Comparison of ENCODE assay signal across 8 cellular contexts in the genomic region with DNA sequence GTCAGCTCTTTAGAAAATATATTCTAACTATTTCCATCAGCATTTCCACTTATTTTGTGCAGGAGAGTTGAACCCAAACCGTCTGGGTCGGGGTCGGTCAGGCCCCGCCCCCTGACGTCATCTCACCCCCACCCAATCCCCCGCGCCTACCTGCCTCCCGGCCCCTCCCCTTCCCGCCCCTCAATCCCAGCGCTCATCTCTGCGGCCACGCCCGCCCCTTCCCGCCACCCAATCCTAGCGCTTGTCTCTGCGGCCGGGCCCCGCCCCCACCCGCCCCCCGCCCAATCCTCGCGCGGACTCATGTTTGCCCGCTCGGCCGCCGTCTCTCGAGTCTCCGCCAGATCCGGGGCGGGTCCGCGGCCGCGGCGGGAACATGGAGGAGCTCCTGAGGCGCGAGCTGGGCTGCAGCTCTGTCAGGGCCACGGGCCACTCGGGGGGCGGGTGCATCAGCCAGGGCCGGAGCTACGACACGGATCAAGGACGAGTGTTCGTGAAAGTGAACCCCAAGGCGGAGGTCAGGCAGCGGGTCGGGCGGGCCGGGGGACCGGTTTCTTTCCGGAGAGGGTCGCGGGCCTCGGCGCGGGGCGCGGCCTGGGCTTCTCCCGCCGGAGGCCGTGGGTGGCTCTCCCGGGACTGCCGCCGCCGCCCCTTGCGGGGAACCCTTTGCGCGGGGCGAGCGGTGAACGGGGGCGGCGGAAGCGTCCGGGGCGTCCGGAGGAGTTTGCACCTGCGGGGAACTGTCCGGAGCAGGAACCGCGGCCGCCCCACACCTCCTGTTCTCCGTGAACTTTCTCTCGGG. TPM values are rescaled to one million over a fixed set of nuclear protein-coding genes. Genes with fewer than 3 reads are reported as not detected.
DNase-seq lines count a peak whose midpoint lies in the region; ATAC-seq and TF ChIP-seq lines count a peak whose summit lies in the region.

A gene with protein sequence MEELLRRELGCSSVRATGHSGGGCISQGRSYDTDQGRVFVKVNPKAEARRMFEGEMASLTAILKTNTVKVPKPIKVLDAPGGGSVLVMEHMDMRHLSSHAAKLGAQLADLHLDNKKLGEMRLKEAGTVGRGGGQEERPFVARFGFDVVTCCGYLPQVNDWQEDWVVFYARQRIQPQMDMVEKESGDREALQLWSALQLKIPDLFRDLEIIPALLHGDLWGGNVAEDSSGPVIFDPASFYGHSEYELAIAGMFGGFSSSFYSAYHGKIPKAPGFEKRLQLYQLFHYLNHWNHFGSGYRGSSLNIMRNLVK (plus strand): TSS at position 324 of the 799 bp plus-strand sequence. CDS start 50 bp downstream, at position 374.

- peak; percentile 69 for DNase-seq in DMS114 treated with DMSO at 0.1 percent for 48 hours (lab: John Stamatoyannopoulos, UW; ENCODE audit: unreplicated experiment)
- peak; percentile 86 for DNase-seq in activated T-helper 2 cell treated with anti-CD3 and anti-CD28 coated beads, Interferon-gamma antibody, Interleukin-2, Interleukin-4, amounts not matched to agents 10 μg/mL and 5 μg/mL and 100 μg/mL, durations not matched to agents 14 hours and 24 hours and 36 hours (ENCODE audit: low spot score)
- peak; percentile 87 for DNase-seq in fibroblast of mammary gland (ENCODE audit: low read depth)
- peak; percentile 86 for DNase-seq in natural killer cell
- DNase-seq in stimulated activated naive B cell treated with anti-CD40 and anti-IgM and Interleukin-4, amounts not matched to agents 10 μg/mL and 1 μg/mL and 100 μg/mL, for 72 hours, result peak; percentile 80

- no peaks in the 10 kb centered on the region for H3K9me3 Mint-ChIP-seq in activated T-helper 2 cell treated with anti-CD3 and anti-CD28 coated beads, Interferon-gamma antibody, Interleukin-2, Interleukin-4, amounts not matched to agents 10 μg/mL and 5 μg/mL and 100 μg/mL, durations not matched to agents 14 hours and 24 hours and 36 hours
- no peaks in the 10 kb centered on the region for H3K9me3 Mint-ChIP-seq in natural killer cell
- H3K9me3 Mint-ChIP-seq in stimulated activated naive B cell treated with anti-CD40 and anti-IgM and Interleukin-4, amounts not matched to agents 10 μg/mL and 1 μg/mL and 100 μg/mL, for 72 hours, result no peaks in the 10 kb centered on the region

- H3K4me2 ChIP-seq in Loucy (ENCODE audit: low read depth, low read length, poor library complexity, severe bottlenecking), result peak within 1 kb of the TSS; percentile 96

- peaks cover 13% of the 10 kb centered on the region for H4K20me1 ChIP-seq in Loucy (ENCODE audit: insufficient read depth, low read length, poor library complexity, severe bottlenecking)

- H3K4me1 ChIP-seq in Loucy (ENCODE audit: insufficient read depth, low read length, poor library complexity, severe bottlenecking), result peaks cover 16% of the 10 kb centered on the region

- H3K4me3 Mint-ChIP-seq in activated T-helper 2 cell treated with anti-CD3 and anti-CD28 coated beads, Interferon-gamma antibody, Interleukin-2, Interleukin-4, amounts not matched to agents 10 μg/mL and 5 μg/mL and 100 μg/mL, durations not matched to agents 14 hours and 24 hours and 36 hours (ENCODE audit: low read depth), result peak within 1 kb of the TSS; percentile 93
- H3K4me3 Mint-ChIP-seq in natural killer cell, result peak within 1 kb of the TSS; percentile 95
- H3K4me3 Mint-ChIP-seq in stimulated activated naive B cell treated with anti-CD40 and anti-IgM and Interleukin-4, amounts not matched to agents 10 μg/mL and 1 μg/mL and 100 μg/mL, for 72 hours, result peak within 1 kb of the TSS; percentile 93 to 94

- peak; percentile 71 for TF ChIP-seq POLR2A in Raji (IDR thresholded peaks at IDR 0.05; ENCODE audit: insufficient read depth, low read depth, low read length)

- peaks cover 24% of the 10 kb centered on the region for H3K79me2 ChIP-seq in Loucy (ENCODE audit: insufficient read depth, low read length)

- peak within 1 kb of the TSS; percentile 97 for H2AFZ ChIP-seq in Loucy (ENCODE audit: low read length)

- intact Hi-C loops in activated T-helper 2 cell treated with anti-CD3 and anti-CD28 coated beads, Interferon-gamma antibody, Interleukin-2, Interleukin-4, amounts not matched to agents 10 μg/mL and 5 μg/mL and 100 μg/mL, durations not matched to agents 14 hours and 24 hours and 36 hours (cut with micrococcal nuclease), result loop anchor here (1.0 to 2.0 kb wide), 3 partner anchors 18 to 68 kb away; a partner anchor contains a TSS
- intact Hi-C loops in natural killer cell (cut with micrococcal nuclease), result no loop called here

- peak; percentile 60 for ATAC-seq in GM21825 (IDR thresholded peaks at IDR 0.05; ENCODE audit: unreplicated experiment)
- peak; percentile 91 to 92 (median 91) for ATAC-seq in natural killer cell
- peak; percentile 91 for ATAC-seq in stimulated activated naive B cell treated with anti-CD40 and anti-IgM and Interleukin-4, amounts not matched to agents 10 μg/mL and 1 μg/mL and 100 μg/mL, for 72 hours (replicated peaks)

- H3K9ac ChIP-seq in Loucy (ENCODE audit: low read depth, low read length, poor library complexity, severe bottlenecking), result peak within 1 kb of the TSS; percentile 98

- H3K4me1 Mint-ChIP-seq in activated T-helper 2 cell treated with anti-CD3 and anti-CD28 coated beads, Interferon-gamma antibody, Interleukin-2, Interleukin-4, amounts not matched to agents 10 μg/mL and 5 μg/mL and 100 μg/mL, durations not matched to agents 14 hours and 24 hours and 36 hours (ENCODE audit: low read depth), result peaks cover 10% of the 10 kb centered on the region
- peaks cover 14 to 31% of the 10 kb centered on the region in 2 donors for H3K4me1 Mint-ChIP-seq in natural killer cell
- peaks cover 11 to 28% of the 10 kb centered on the region in 2 donors for H3K4me1 Mint-ChIP-seq in stimulated activated naive B cell treated with anti-CD40 and anti-IgM and Interleukin-4, amounts not matched to agents 10 μg/mL and 1 μg/mL and 100 μg/mL, for 72 hours

- no peaks in the 10 kb centered on the region for H3K9me3 ChIP-seq in Loucy (ENCODE audit: insufficient read depth, low read depth, low read length)

- no peaks in the 10 kb centered on the region for H3K27me3 Mint-ChIP-seq in activated T-helper 2 cell treated with anti-CD3 and anti-CD28 coated beads, Interferon-gamma antibody, Interleukin-2, Interleukin-4, amounts not matched to agents 10 μg/mL and 5 μg/mL and 100 μg/mL, durations not matched to agents 14 hours and 24 hours and 36 hours (ENCODE audit: low read depth)
- H3K27me3 Mint-ChIP-seq in natural killer cell (ENCODE audit: low read depth in 2 of 2), result no peaks in the 10 kb centered on the region
- H3K27me3 Mint-ChIP-seq in stimulated activated naive B cell treated with anti-CD40 and anti-IgM and Interleukin-4, amounts not matched to agents 10 μg/mL and 1 μg/mL and 100 μg/mL, for 72 hours, result no peaks in the 10 kb centered on the region

- peak within 1 kb of the TSS; percentile 85 for H3K27ac Mint-ChIP-seq in activated T-helper 2 cell treated with anti-CD3 and anti-CD28 coated beads, Interferon-gamma antibody, Interleukin-2, Interleukin-4, amounts not matched to agents 10 μg/mL and 5 μg/mL and 100 μg/mL, durations not matched to agents 14 hours and 24 hours and 36 hours
- H3K27ac Mint-ChIP-seq in natural killer cell, result peak within 1 kb of the TSS; percentile 77 to 90
- H3K27ac Mint-ChIP-seq in stimulated activated naive B cell treated with anti-CD40 and anti-IgM and Interleukin-4, amounts not matched to agents 10 μg/mL and 1 μg/mL and 100 μg/mL, for 72 hours, result peak within 1 kb of the TSS; percentile 92

- peaks cover 4% of the 10 kb centered on the region; the same call in 1 of the 2 replicates for H3K36me3 ChIP-seq in Loucy (ENCODE audit: insufficient read depth, low read length)

- TF ChIP-seq CTCF in Loucy (conservative IDR thresholded peaks at IDR 0.05; ENCODE audit: low read length) (no peak), fibroblast of mammary gland (conservative IDR thresholded peaks at IDR 0.05; ENCODE audit: control insufficient read depth, insufficient read depth, low read depth, low read length) (no peak), natural killer cell (IDR thresholded peaks at IDR 0.05) (no peak)

- H3F3A ChIP-seq in Loucy (ENCODE audit: low read depth), result no peaks in the 10 kb centered on the region

- H3K27me3 ChIP-seq in Loucy (ENCODE audit: insufficient read depth, low read length, poor library complexity, severe bottlenecking), result peaks cover 4% of the 10 kb centered on the region

- no peaks in the 10 kb centered on the region for H3K9me2 ChIP-seq in Loucy (replicated peaks; ENCODE audit: low read depth, low read length)

- H3K36me3 Mint-ChIP-seq in activated T-helper 2 cell treated with anti-CD3 and anti-CD28 coated beads, Interferon-gamma antibody, Interleukin-2, Interleukin-4, amounts not matched to agents 10 μg/mL and 5 μg/mL and 100 μg/mL, durations not matched to agents 14 hours and 24 hours and 36 hours (ENCODE audit: low read depth), result peaks cover 24% of the 10 kb centered on the region
- no peaks in the 10 kb centered on the region for H3K36me3 Mint-ChIP-seq in natural killer cell
- peaks cover 10 to 17% of the 10 kb centered on the region in 2 donors for H3K36me3 Mint-ChIP-seq in stimulated activated naive B cell treated with anti-CD40 and anti-IgM and Interleukin-4, amounts not matched to agents 10 μg/mL and 1 μg/mL and 100 μg/mL, for 72 hours

- H3K4me3 ChIP-seq in Loucy (ENCODE audit: low read length, poor library complexity, severe bottlenecking) (peak within 1 kb of the TSS; percentile 99), fibroblast of mammary gland (ENCODE audit: control insufficient read depth, low read depth, low read length) (peak within 1 kb of the TSS; percentile 76)

RNA-seq across cellular contexts. Expression of the gene that starts here (rescaled TPM):
- total RNA-seq in activated T-helper 2 cell treated with anti-CD3 and anti-CD28 coated beads, Interferon-gamma antibody, Interleukin-2, Interleukin-4, amounts not matched to agents 10 μg/mL and 5 μg/mL and 100 μg/mL, durations not matched to agents 14 hours and 24 hours and 36 hours, result 39.6 and 42.3 TPM in 2 replicates
- total RNA-seq in natural killer cell, result 10 to 100 TPM; 29.4 to 42.3 (median 32.0) TPM

Comparison
In these comparisons a context has a peak if more than half of its experiments do, and no peak if none do; other contexts are left out.
1. Peak in every context shown above with its lines: DNase-seq, ATAC-seq and H3K4me3 ChIP-seq.